9 cellular contexts compared by ENCODE assay signal in genomic region chr12:176321-177181, GRCh38. TPM values are rescaled to one million over a fixed set of nuclear protein-coding genes. Genes with fewer than 3 reads are reported as not detected.
DNase-seq lines count a peak whose midpoint lies in the region; ATAC-seq and TF ChIP-seq lines count a peak whose summit lies in the region.
"Had no signal": no experiment of that assay in that cellular context is flagged by ENCODE, and none has a peak within 500 bp of the region (broad histone marks: within the 10 kb centered on the region; RNA-seq: fewer than 3 reads in every experiment).

No MANE protein-coding gene starts in this region.

- no peak for TF ChIP-seq CTCF in coronary artery (IDR thresholded peaks at IDR 0.05)
- TF ChIP-seq CTCF in esophagus muscularis mucosa (IDR thresholded peaks at IDR 0.05): no peak

- H3K36me3 ChIP-seq in muscle layer of duodenum (ENCODE audit: control insufficient read depth in 1 of 2, insufficient read depth in 2 of 2, low read length in 2 of 2) (no peaks in the 10 kb centered on the region), esophagus muscularis mucosa (no peaks in the 10 kb centered on the region)

- H3K27ac ChIP-seq in coronary artery (peak overlapping the region in 1 of 2 donors; percentile 37), muscle layer of duodenum (ENCODE audit: low read length) (peak overlapping the region; percentile 39), esophagus muscularis mucosa (replicated peaks in 1 of 4) (no peak overlapping the region)

- peak; percentile 46 for DNase-seq in Caki2 (ENCODE audit: low read depth)
- peak; percentile 56 for DNase-seq in NCI-H226
- no peak for DNase-seq in coronary artery (ENCODE audit: low spot score)
- no peak for DNase-seq in esophagus muscularis mucosa (ENCODE audit: extremely low spot score)
- DNase-seq in medulla oblongata (ENCODE audit: extremely low spot score): no peak
- DNase-seq in activated CD8-positive, alpha-beta memory T cell treated with anti-CD3 and anti-CD28 coated beads, Interleukin-2, amount 50 U/mL, for 4 hours: no peak
- DNase-seq: activated CD8-positive, alpha-beta T cell treated with anti-CD3 and anti-CD28 coated beads, Interleukin-2, amount 10 ng/mL, durations not matched to agents 7 days and 5 days had no signal

- in situ Hi-C loops in Caki2 (cut with HindIII; ENCODE audit: low pct_unique_long_range_greater_than_20kb, low sequenced_read_pairs): no loop called here

- H3K9me3 ChIP-seq in muscle layer of duodenum (ENCODE audit: control insufficient read depth in 1 of 2, low read length in 2 of 2) (no peaks in the 10 kb centered on the region), esophagus muscularis mucosa (no peaks in the 10 kb centered on the region)

- TF ChIP-seq POLR2A in esophagus muscularis mucosa (IDR thresholded peaks at IDR 0.05; ENCODE audit: low read depth): no peak

- intact Hi-C loops in esophagus muscularis mucosa (cut with DNase I): no loop called here

- TF ChIP-seq EP300 in esophagus muscularis mucosa (IDR thresholded peaks at IDR 0.05): no peak

- WGBS in esophagus muscularis mucosa: 41% methylated on average over 14 of the region's 16 CpGs

- H3K4me1 ChIP-seq in muscle layer of duodenum (ENCODE audit: control insufficient read depth in 1 of 2, insufficient read depth in 2 of 2, low read length in 2 of 2) (peaks cover 13 to 36% of the 10 kb centered on the region in 2 donors), esophagus muscularis mucosa (peaks cover 44 to 61% (median 51%) of the 10 kb centered on the region in 4 donors)

- ATAC-seq in HG02973 (IDR thresholded peaks at IDR 0.05; ENCODE audit: unreplicated experiment): no peak
- ATAC-seq: activated CD8-positive, alpha-beta T cell treated with anti-CD3 and anti-CD28 coated beads, Interleukin-2, amount 10 ng/mL, durations not matched to agents 7 days and 5 days had no signal

- H3K4me3 ChIP-seq in coronary artery: peak overlapping the region; percentile 25
- H3K4me3 ChIP-seq in muscle layer of duodenum (ENCODE audit: low read depth in 1 of 2, low read length in 2 of 2): no peak overlapping the region
- H3K4me3 ChIP-seq in esophagus muscularis mucosa: no peak overlapping the region

- H3K27me3 ChIP-seq in muscle layer of duodenum (ENCODE audit: low read depth, low read length) (peaks cover 3% of the 10 kb centered on the region), esophagus muscularis mucosa (peaks cover 0 to 53% (median 0%) of the 10 kb centered on the region in 4 donors)

RNA-seq across cellular contexts. Expression of gene SLC6A12, which starts 37.4 kb away (rescaled TPM):
- 0.95 TPM in 1 of 2 replicates, not detected in the other for total RNA-seq in Caki2 (2014; rRNA removed; shearing (Covaris generic); ENCODE audit: low replicate concordance)
- total RNA-seq in esophagus muscularis mucosa: under 1 TPM in 3 of 4 donors, not detected in 1; 0.17 to 0.78 (median 0.34) TPM
- total RNA-seq: activated CD8-positive, alpha-beta T cell treated with anti-CD3 and anti-CD28 coated beads, Interleukin-2, amount 10 ng/mL, durations not matched to agents 7 days and 5 days had no signal

Comparison
In these comparisons a context has a peak if more than half of its experiments do, and no peak if none do; other contexts are left out.
1. DNase-seq: peak in Caki2 (single experiment) and NCI-H226 (single experiment); none in coronary artery (single experiment), esophagus muscularis mucosa (single experiment), medulla oblongata (single experiment) and activated CD8-positive, alpha-beta memory T cell treated with anti-CD3 and anti-CD28 coated beads, Interleukin-2, amount 50 U/mL, for 4 hours (single experiment).